In the genomic region with DNA sequence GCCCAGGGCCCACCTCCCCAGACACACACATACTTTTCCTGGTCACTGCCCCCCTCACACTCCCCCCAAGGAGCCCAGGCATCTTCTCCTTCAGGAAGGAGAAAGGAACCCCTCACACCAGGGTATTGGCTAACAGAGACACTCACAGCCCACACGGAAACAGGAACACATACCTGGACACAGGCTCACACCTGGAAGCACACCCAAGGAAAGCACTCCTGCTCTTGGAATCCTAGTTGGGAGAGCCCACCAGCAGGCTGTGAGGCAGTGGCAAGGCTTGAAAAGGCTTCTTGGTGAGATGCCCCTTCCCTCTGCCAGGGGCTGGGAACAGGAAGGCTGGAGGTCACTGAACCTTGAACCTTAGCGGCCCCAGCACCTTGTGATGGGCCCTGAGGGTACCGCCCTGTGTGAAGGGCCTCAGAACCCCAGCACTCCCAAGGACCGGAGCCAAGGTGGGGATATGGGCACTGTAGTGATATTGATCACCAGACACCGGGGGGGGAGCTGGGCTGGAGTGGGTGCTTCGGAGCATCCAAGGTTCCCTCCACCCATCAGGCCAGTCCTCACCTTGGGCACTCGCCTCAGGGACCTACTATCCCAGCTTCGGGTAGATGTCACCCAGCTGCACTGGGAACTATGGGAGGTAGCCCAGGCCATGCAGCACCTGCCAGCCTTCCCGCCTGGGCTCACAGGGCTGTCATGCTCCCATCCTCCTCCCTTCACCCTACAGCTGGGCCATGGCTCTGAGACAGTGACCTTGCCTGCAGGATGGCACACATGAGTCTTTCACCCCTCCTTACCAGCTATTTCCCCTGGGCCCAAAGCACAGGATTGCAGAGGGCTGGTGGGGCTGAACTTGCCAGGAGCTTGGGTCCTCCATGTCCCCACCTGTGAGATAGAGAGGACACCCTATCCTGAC, we compare ENCODE assay signal across 8 cellular contexts. TPM values are rescaled to one million over a fixed set of nuclear protein-coding genes. Genes with fewer than 3 reads are reported as not detected.
A peak's percentile ranks its signal among the peaks of the same experiment; 100 is the strongest.
DNase-seq lines count a peak whose midpoint lies in the region; ATAC-seq and TF ChIP-seq lines count a peak whose summit lies in the region.

No MANE protein-coding gene starts in this region.

- CTCF ChIA-PET in activated naive CD4-positive, alpha-beta T cell treated with anti-CD3 and anti-CD28 coated beads for 36 hours (lab: Charles Lee), result interaction anchor here (0.5 to 2.6 kb wide), 15 partner anchors 10 to 1286 kb away, joined by 3 to 8 read pairs (median 3); no protein-coding TSS in a partner anchor

- peaks cover 7% of the 10 kb centered on the region for H3K4me1 Mint-ChIP-seq in activated naive CD4-positive, alpha-beta T cell treated with anti-CD3 and anti-CD28 coated beads for 36 hours (ENCODE audit: low read depth)

- H3K36me3 ChIP-seq in adipocyte (ENCODE audit: control insufficient read depth, insufficient read depth, low read length, severe bottlenecking), result no peaks in the 10 kb centered on the region
- no peaks in the 10 kb centered on the region for H3K36me3 ChIP-seq in mesendoderm (ENCODE audit: control insufficient read depth, insufficient read depth, low read length)
- H3K36me3 ChIP-seq in tibial artery, result no peaks in the 10 kb centered on the region

- H3K79me1 ChIP-seq in mesendoderm (ENCODE audit: low read length), result no peaks in the 10 kb centered on the region

- no peak overlapping the region for H4K5ac ChIP-seq in mesendoderm (ENCODE audit: low read length)

- no peaks in the 10 kb centered on the region for H3K27me3 Mint-ChIP-seq in activated naive CD4-positive, alpha-beta T cell treated with anti-CD3 and anti-CD28 coated beads for 36 hours (ENCODE audit: low read depth)

- no peaks in the 10 kb centered on the region for H3K27me3 ChIP-seq in adipocyte (replicated peaks; ENCODE audit: control insufficient read depth, insufficient read depth, low read length)
- no peaks in the 10 kb centered on the region for H3K27me3 ChIP-seq in mesendoderm (ENCODE audit: insufficient read depth, low read length, poor library complexity)
- no peaks in the 10 kb centered on the region for H3K27me3 ChIP-seq in tibial artery

- H3K9ac ChIP-seq in adipocyte (ENCODE audit: low read length) (peak overlapping the region; percentile 82), mesendoderm (ENCODE audit: low read length) (no peak overlapping the region)

- peak overlapping the region; percentile 75 for H3K56ac ChIP-seq in mesendoderm (ENCODE audit: low read length)

- H4K8ac ChIP-seq in mesendoderm (ENCODE audit: low read depth, low read length), result no peak overlapping the region

- TF ChIP-seq CTCF in tibial artery (IDR thresholded peaks at IDR 0.05), result no peak

- intact Hi-C loops in activated naive CD4-positive, alpha-beta T cell treated with anti-CD3 and anti-CD28 coated beads for 36 hours (cut with micrococcal nuclease), result loop anchor here (5.0 kb wide), 1 partner anchor 155 kb away; a partner anchor contains a TSS
- intact Hi-C loops in tibial artery (cut with DNase I; ENCODE audit: low total_unique reads), result no loop called here

- peak overlapping the region; percentile 84 for H3K4ac ChIP-seq in mesendoderm (ENCODE audit: low read depth, low read length)

- H3K4me2 ChIP-seq in mesendoderm (ENCODE audit: low read length), result no peak overlapping the region

- WGBS in mesendoderm (ENCODE audit: extremely low coverage, insufficient coverage, low lambda C conversion rate), result no CpG with 5 or more reads among the region's 9 CpGs

- no peak for DNase-seq in activated naive CD4-positive, alpha-beta T cell treated with anti-CD3 and anti-CD28 coated beads for 36 hours
- DNase-seq in activated naive CD4-positive, alpha-beta T cell (lab: John Stamatoyannopoulos, UW), result no peak
- DNase-seq in adipocyte (ENCODE audit: low read depth), result no peak
- no peak for DNase-seq in mesendoderm
- DNase-seq in tibial artery, result peak in 1 of 2 donors; percentile 64
- DNase-seq in effector CD8-positive, alpha-beta T cell (lab: John Stamatoyannopoulos, UW), result no peak

- no peaks in the 10 kb centered on the region for H3K36me3 Mint-ChIP-seq in activated naive CD4-positive, alpha-beta T cell treated with anti-CD3 and anti-CD28 coated beads for 36 hours (ENCODE audit: low read depth)

- H3K18ac ChIP-seq in mesendoderm (ENCODE audit: low read length), result peak overlapping the region; percentile 70

- peak overlapping the region; percentile 56 for H2AK5ac ChIP-seq in mesendoderm (ENCODE audit: low read length)

- H2BK5ac ChIP-seq in mesendoderm (ENCODE audit: low read length), result no peak overlapping the region

- H3K9me3 Mint-ChIP-seq in activated naive CD4-positive, alpha-beta T cell treated with anti-CD3 and anti-CD28 coated beads for 36 hours, result peaks cover 4% of the 10 kb centered on the region

- H3K4me1 ChIP-seq in adipocyte (ENCODE audit: control insufficient read depth, insufficient read depth, low read length) (peaks cover 47% of the 10 kb centered on the region), mesendoderm (ENCODE audit: control insufficient read depth, low read depth, low read length) (peaks cover 7% of the 10 kb centered on the region), tibial artery (peaks cover 6 to 34% (median 18%) of the 10 kb centered on the region in 4 donors)

- H3K27ac ChIP-seq in mesendoderm (ENCODE audit: low read depth, low read length) (no peak overlapping the region), tibial artery (peak overlapping the region; percentile 73 to 79)

- no peak overlapping the region for H3K23ac ChIP-seq in mesendoderm (ENCODE audit: low read length)

- H3K4me3 Mint-ChIP-seq in activated naive CD4-positive, alpha-beta T cell treated with anti-CD3 and anti-CD28 coated beads for 36 hours, result peak overlapping the region; percentile 53

- H3K79me2 ChIP-seq in mesendoderm (ENCODE audit: control insufficient read depth, insufficient read depth, low read length), result no peaks in the 10 kb centered on the region

- no peak overlapping the region for H3K27ac Mint-ChIP-seq in activated naive CD4-positive, alpha-beta T cell treated with anti-CD3 and anti-CD28 coated beads for 36 hours

- H3K9me3 ChIP-seq in adipocyte (ENCODE audit: control insufficient read depth, low read length) (peaks cover 12% of the 10 kb centered on the region), tibial artery (peaks cover 0 to 2% (median 0%) of the 10 kb centered on the region in 3 donors)

- H3K4me3 ChIP-seq in adipocyte (ENCODE audit: low read length), result peak overlapping the region; percentile 73
- no peak overlapping the region for H3K4me3 ChIP-seq in mesendoderm (ENCODE audit: low read length)
- H3K4me3 ChIP-seq in tibial artery, result peak overlapping the region; percentile 57 to 73

- ATAC-seq in GM21390 (IDR thresholded peaks at IDR 0.05; ENCODE audit: unreplicated experiment), result no peak
- no peak for ATAC-seq in HG03565 (IDR thresholded peaks at IDR 0.05; ENCODE audit: unreplicated experiment)

- H2BK120ac ChIP-seq in mesendoderm (ENCODE audit: low read depth, low read length), result no peak overlapping the region

- no peak overlapping the region for H2BK15ac ChIP-seq in mesendoderm (replicated peaks; ENCODE audit: low read depth)

RNA-seq across cellular contexts. Expression of a gene that starts 16.4 kb away (rescaled TPM):
- not detected for total RNA-seq in activated naive CD4-positive, alpha-beta T cell treated with anti-CD3 and anti-CD28 coated beads for 36 hours
- polyA plus RNA-seq in mesendoderm (2013, experiment 1 of 2), result 0.24 TPM
- polyA plus RNA-seq in mesendoderm (2013, experiment 2 of 2), result 0.11 TPM

RNA-seq across cellular contexts. Expression of a gene that starts 30.6 kb away (rescaled TPM):
- total RNA-seq in activated naive CD4-positive, alpha-beta T cell treated with anti-CD3 and anti-CD28 coated beads for 36 hours, result not detected
- 4.0 TPM for polyA plus RNA-seq in mesendoderm (2013, experiment 1 of 2)
- polyA plus RNA-seq in mesendoderm (2013, experiment 2 of 2), result 4.5 TPM
